Comparison of ENCODE assay signal across 11 cellular contexts in the genomic region with DNA sequence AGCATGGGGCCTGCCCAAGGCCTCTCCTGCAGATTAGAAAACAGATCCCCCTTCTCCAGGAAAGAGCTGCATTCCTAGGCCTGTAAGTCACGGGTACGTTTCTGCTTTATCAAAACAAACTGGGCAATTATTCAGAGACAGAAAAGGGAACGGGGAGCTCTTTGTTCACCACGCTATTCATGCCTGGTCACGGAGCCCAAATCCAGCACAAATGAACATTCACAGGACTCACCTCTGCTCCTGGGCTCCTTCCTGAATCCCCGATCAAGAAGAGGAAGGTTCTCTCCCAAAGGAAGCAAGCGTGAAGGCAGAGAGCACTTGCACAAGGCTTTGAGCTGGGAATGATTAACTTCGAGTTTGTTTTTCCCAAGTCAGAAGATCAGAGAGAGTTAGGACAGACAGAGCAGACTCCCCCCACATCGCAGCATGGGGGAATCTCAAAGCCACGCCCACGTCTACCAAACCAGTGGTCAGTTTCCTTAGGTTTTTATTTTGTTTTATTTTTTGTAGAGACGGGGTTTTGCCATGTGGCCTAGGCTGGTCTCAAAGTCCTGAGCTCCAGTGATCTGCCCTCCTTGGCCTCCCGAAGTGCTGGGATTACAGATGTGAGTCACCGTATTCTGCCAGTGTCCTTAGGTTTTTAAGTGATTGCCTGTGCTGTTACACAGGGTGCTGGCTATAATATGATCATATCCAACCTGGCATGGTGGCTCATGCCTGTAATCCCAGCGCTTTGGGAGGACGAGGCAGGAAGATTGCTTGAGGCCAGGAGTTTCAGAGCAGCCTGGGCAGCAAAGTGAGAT. TPM values are rescaled to one million over a fixed set of nuclear protein-coding genes. Genes with fewer than 3 reads are reported as not detected.
A peak's percentile ranks its signal among the peaks of the same experiment; 100 is the strongest.
DNase-seq lines count a peak whose midpoint lies in the region; ATAC-seq and TF ChIP-seq lines count a peak whose summit lies in the region.
"Not testable (repeated sequence)": the region's sequence is repeated elsewhere in the genome, so short reads cannot be mapped to it uniquely, and the experiment has no call there.
"Had no signal": no experiment of that assay in that cellular context is flagged by ENCODE, and none has a peak within 500 bp of the region (broad histone marks: within the 10 kb centered on the region; RNA-seq: fewer than 3 reads in every experiment).

No MANE protein-coding gene starts in this region.

- peaks cover 53% of the 10 kb centered on the region for H3K4me1 Mint-ChIP-seq in neural progenitor cell

- peak overlapping the region; percentile 100 for H3K27ac Mint-ChIP-seq in neural progenitor cell

- peaks cover 59% of the 10 kb centered on the region for H3F3A ChIP-seq in neural progenitor cell (ENCODE audit: low read depth)

- peak overlapping the region; percentile 57; the same call in 1 of the 2 replicates for H3K9ac ChIP-seq in HUES64 (ENCODE audit: low read depth, low read length)
- H3K9ac ChIP-seq in adipocyte (ENCODE audit: low read length); neural progenitor cell: not testable (repeated sequence)

- WGBS in HUES64 = 38% methylated on average over 12 of the region's 16 CpGs

- peak overlapping the region; percentile 68; the same call in 1 of the 2 replicates for H3K27ac ChIP-seq in HUES64 (ENCODE audit: low read depth, low read length)
- H3K27ac ChIP-seq in neural progenitor cell = peak overlapping the region; percentile 57
- not testable (repeated sequence) for H3K27ac ChIP-seq in upper lobe of right lung

- H3K27me3 ChIP-seq in HUES64 (ENCODE audit: insufficient read depth, low read length); neural progenitor cell; upper lobe of right lung: not testable (repeated sequence)
- H3K27me3 ChIP-seq in adipocyte (replicated peaks; ENCODE audit: control insufficient read depth, insufficient read depth, low read length) = peaks cover 16% of the 10 kb centered on the region

- H3K79me2 ChIP-seq in neural progenitor cell (ENCODE audit: low read depth) = not testable (repeated sequence)

- H3K4me3 Mint-ChIP-seq in neural progenitor cell = peak overlapping the region; percentile 72

- ATAC-seq in left lobe of liver (peak; percentile 87), upper lobe of right lung (peak; percentile 49)

- not testable (repeated sequence) for TF ChIP-seq CTCF in neural progenitor cell (IDR thresholded peaks at IDR 0.05); upper lobe of right lung (IDR thresholded peaks at IDR 0.05)

- not testable (repeated sequence) for H3K36me3 ChIP-seq in HUES64 (ENCODE audit: insufficient read depth, low read length); adipocyte (ENCODE audit: control insufficient read depth, insufficient read depth, low read length, severe bottlenecking); neural progenitor cell; upper lobe of right lung

- intact Hi-C loops in upper lobe of right lung (cut with DNase I) = not testable (repeated sequence)

- peaks cover 27% of the 10 kb centered on the region for H3K4me1 ChIP-seq in HUES64 (ENCODE audit: insufficient read depth, low read length)
- not testable (repeated sequence) for H3K4me1 ChIP-seq in adipocyte (ENCODE audit: control insufficient read depth, insufficient read depth, low read length); upper lobe of right lung
- peaks cover 48% of the 10 kb centered on the region for H3K4me1 ChIP-seq in neural progenitor cell

- not testable (repeated sequence) for H3K9me3 Mint-ChIP-seq in neural progenitor cell

- peak; percentile 56 for DNase-seq in Daoy (ENCODE audit: low read depth)
- DNase-seq in adipocyte (ENCODE audit: low read depth) = peak; percentile 61
- peak; percentile 67 for DNase-seq in dermis blood vessel endothelial cell
- peak; percentile 61 for DNase-seq in glomerular visceral epithelial cell (ENCODE audit: extremely low spot score)
- DNase-seq in left lobe of liver (ENCODE audit: low spot score) = peak; percentile 48
- DNase-seq in neural progenitor cell (ENCODE audit: low spot score) = peak; percentile 22
- DNase-seq in upper lobe of right lung = not testable (repeated sequence)

- H3K4me2 ChIP-seq in neural progenitor cell = not testable (repeated sequence)

- H3K4me3 ChIP-seq in HUES64 (ENCODE audit: low read length) = peak overlapping the region; percentile 35
- not testable (repeated sequence) for H3K4me3 ChIP-seq in adipocyte (ENCODE audit: low read length); neural progenitor cell; upper lobe of right lung

- not testable (repeated sequence) for H3K27me3 Mint-ChIP-seq in neural progenitor cell (ENCODE audit: insufficient read depth, low read depth)

- H4K20me1 ChIP-seq in neural progenitor cell (ENCODE audit: low read depth) = not testable (repeated sequence)

- H2AFZ ChIP-seq in neural progenitor cell (replicated peaks) = peak overlapping the region; percentile 58

- not testable (repeated sequence) for H3K36me3 Mint-ChIP-seq in neural progenitor cell

- not testable (repeated sequence) for H3K9me3 ChIP-seq in HUES64 (ENCODE audit: insufficient read depth, low read depth, low read length); adipocyte (ENCODE audit: control insufficient read depth, low read length); neural progenitor cell (ENCODE audit: low read depth); upper lobe of right lung

RNA-seq across cellular contexts. Expression of gene ARSD, which starts 35.1 kb away (rescaled TPM):
- total RNA-seq in Daoy (2014; rRNA removed; shearing (Covaris generic)) = 7.6 and 9.1 TPM in 2 replicates
- polyA plus RNA-seq in HUES64 (2013, experiment 1 of 2) = 1.9 TPM
- 2.8 TPM for polyA plus RNA-seq in HUES64 (2013, experiment 2 of 2)
- total RNA-seq in dermis blood vessel endothelial cell (32.2 and 39.8 TPM in 2 replicates), left lobe of liver (35.4 TPM), neural progenitor cell (ENCODE audit: low replicate concordance) (4.3 and 6.2 TPM in 2 replicates), upper lobe of right lung (35.1 TPM)

RNA-seq across cellular contexts. Expression of gene ARSH, which starts 42.2 kb away (rescaled TPM):
- not detected in 2 replicates for total RNA-seq in Daoy (2014; rRNA removed; shearing (Covaris generic))
- not detected for polyA plus RNA-seq in HUES64 (2013, experiment 1 of 2)
- polyA plus RNA-seq in HUES64 (2013, experiment 2 of 2) = not detected
- total RNA-seq in dermis blood vessel endothelial cell (not detected in 2 replicates), left lobe of liver (not detected), neural progenitor cell (ENCODE audit: low replicate concordance) (not detected in 2 replicates), upper lobe of right lung (not detected)
- total RNA-seq: activated CD4-positive, alpha-beta memory T cell treated with anti-CD3 and anti-CD28 coated beads, Interleukin-2, amount 10 ng/mL, durations not matched to agents 7 days and 5 days; activated T-cell treated with anti-CD3 and anti-CD28 coated beads, Interleukin-2, amount 50 U/mL, for 4 hours; occipital lobe had no signal
